Comparison of ENCODE assay signal across 8 cellular contexts in the genomic region with DNA sequence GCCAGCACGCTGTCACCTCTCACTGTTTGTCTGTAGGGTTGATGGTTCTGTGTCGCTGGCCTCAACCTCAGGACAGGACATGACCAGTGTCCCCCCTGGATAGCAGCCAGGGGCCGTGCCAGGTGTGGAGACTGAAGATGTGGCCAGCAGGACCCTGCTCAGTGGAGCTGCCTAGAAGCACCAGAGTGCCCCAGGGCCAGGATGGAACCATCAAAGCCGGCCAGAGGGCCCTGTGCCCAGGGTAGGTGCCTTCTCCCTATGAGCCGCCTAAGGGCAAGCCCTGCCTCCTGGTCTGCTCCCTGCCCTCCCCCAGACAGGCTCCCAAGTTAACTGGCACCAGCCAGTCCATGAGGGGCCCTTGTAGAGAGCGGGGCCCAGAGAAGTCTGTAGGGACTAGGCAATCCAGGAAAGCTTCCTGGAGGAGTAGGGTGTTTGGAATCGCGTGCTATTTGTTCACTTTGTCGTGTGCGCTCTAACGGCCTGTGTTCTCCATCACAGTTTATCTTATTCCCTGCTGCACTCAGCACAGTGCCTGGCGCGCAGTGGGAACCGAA. TPM values are rescaled to one million over a fixed set of nuclear protein-coding genes. Genes with fewer than 3 reads are reported as not detected.
DNase-seq lines count a peak whose midpoint lies in the region; ATAC-seq and TF ChIP-seq lines count a peak whose summit lies in the region.

No MANE protein-coding gene starts in this region.

- peaks cover 30% of the 10 kb centered on the region for H3F3A ChIP-seq in smooth muscle cell (ENCODE audit: low read depth)

- H3K36me3 ChIP-seq in H7 (replicated peaks; ENCODE audit: control insufficient read depth, insufficient read depth, low read length) (peaks cover 21% of the 10 kb centered on the region), WERI-Rb-1 (peaks cover 31% of the 10 kb centered on the region), left ventricle myocardium inferior (peaks cover 28% of the 10 kb centered on the region), smooth muscle cell (ENCODE audit: low read depth) (no peaks in the 10 kb centered on the region)

- H3K27me3 ChIP-seq in H7 (ENCODE audit: control insufficient read depth, insufficient read depth, low read length) (no peaks in the 10 kb centered on the region), WERI-Rb-1 (ENCODE audit: insufficient read depth, low read depth, severe bottlenecking) (no peaks in the 10 kb centered on the region), left ventricle myocardium inferior (ENCODE audit: low read depth) (no peaks in the 10 kb centered on the region), smooth muscle cell (ENCODE audit: low read depth) (no peaks in the 10 kb centered on the region)

- H3K27ac ChIP-seq in WERI-Rb-1 = peak overlapping the region; percentile 79
- peak overlapping the region; percentile 97 for H3K27ac ChIP-seq in left ventricle myocardium inferior (replicated peaks)
- no peak overlapping the region for H3K27ac ChIP-seq in smooth muscle cell (ENCODE audit: low read depth)

- H2AFZ ChIP-seq in smooth muscle cell (ENCODE audit: low read depth) = peak overlapping the region; percentile 67

- H3K9me3 ChIP-seq in WERI-Rb-1 (ENCODE audit: severe bottlenecking) = no peaks in the 10 kb centered on the region
- no peaks in the 10 kb centered on the region for H3K9me3 ChIP-seq in left ventricle myocardium inferior (replicated peaks)
- H3K9me3 ChIP-seq in smooth muscle cell (replicated peaks; ENCODE audit: low read depth) = no peaks in the 10 kb centered on the region

- DNase-seq in H7 = no peak
- no peak for DNase-seq in WERI-Rb-1
- DNase-seq in left ventricle myocardium inferior = no peak
- DNase-seq in smooth muscle cell (lab: John Stamatoyannopoulos, UW; ENCODE audit: unreplicated experiment) = no peak
- no peak for DNase-seq in cerebellar nuclear complex (lab: John Stamatoyannopoulos, UW)
- no peak for DNase-seq in DMS 273 treated with DMSO at 0.1 percent for 48 hours (lab: John Stamatoyannopoulos, UW)
- DNase-seq in DMS153 treated with DMSO at 0.1 percent for 48 hours (lab: John Stamatoyannopoulos, UW; ENCODE audit: unreplicated experiment) = no peak

- intact Hi-C loops in left ventricle myocardium inferior (cut with micrococcal nuclease) = no loop called here

- H3K4me1 ChIP-seq in left ventricle myocardium inferior (peaks cover 45% of the 10 kb centered on the region), smooth muscle cell (ENCODE audit: low read depth) (peaks cover 16% of the 10 kb centered on the region)

- no peak for TF ChIP-seq CTCF in WERI-Rb-1 (IDR thresholded peaks at IDR 0.05; ENCODE audit: low read depth, low read length)
- no peak for TF ChIP-seq CTCF in left ventricle myocardium inferior (IDR thresholded peaks at IDR 0.05; ENCODE audit: borderline replicate concordance)
- TF ChIP-seq CTCF in smooth muscle cell (IDR thresholded peaks at IDR 0.05; ENCODE audit: borderline replicate concordance, insufficient read depth, poor library complexity, severe bottlenecking) = no peak

- H3K79me2 ChIP-seq in smooth muscle cell (ENCODE audit: low read depth) = peaks cover 25% of the 10 kb centered on the region

- peak overlapping the region; percentile 96 for H3K4me3 ChIP-seq in H7 (ENCODE audit: insufficient read depth, low read depth, low read length)
- H3K4me3 ChIP-seq in WERI-Rb-1 (ENCODE audit: low read depth, low read length) = no peak overlapping the region
- peak overlapping the region; percentile 97 for H3K4me3 ChIP-seq in left ventricle myocardium inferior
- H3K4me3 ChIP-seq in smooth muscle cell = peak overlapping the region; percentile 86

- H3K9ac ChIP-seq in smooth muscle cell (ENCODE audit: low read depth) = no peak overlapping the region

- WGBS in smooth muscle cell (ENCODE audit: low lambda C conversion rate) = 63% methylated on average over 14 of the region's 14 CpGs

- ATAC-seq in HG02588 (IDR thresholded peaks at IDR 0.05; ENCODE audit: unreplicated experiment) = no peak

- H4K20me1 ChIP-seq in smooth muscle cell (ENCODE audit: low read depth) = peaks cover 30% of the 10 kb centered on the region

- H3K4me2 ChIP-seq in smooth muscle cell = peak overlapping the region; percentile 99

RNA-seq across cellular contexts. Expression of a gene that starts 0.5 kb away (rescaled TPM):
- total RNA-seq in H7 (2014; rRNA removed; shearing (Covaris generic)) = 305 and 403 TPM in 2 replicates
- total RNA-seq in left ventricle myocardium inferior (601 TPM), smooth muscle cell (125 and 176 TPM in 2 replicates)
- polyA plus RNA-seq in smooth muscle cell = 278 and 295 TPM in 2 replicates

RNA-seq across cellular contexts. Expression of a gene that starts 4.3 kb away (rescaled TPM):
- total RNA-seq in H7 (2014; rRNA removed; shearing (Covaris generic)) = 0.44 TPM in 1 of 2 replicates, not detected in the other
- 262 TPM for total RNA-seq in left ventricle myocardium inferior
- total RNA-seq in smooth muscle cell = not detected in 2 replicates
- 0.21 TPM in 1 of 2 replicates, not detected in the other for polyA plus RNA-seq in smooth muscle cell

RNA-seq across cellular contexts. Expression of a gene that starts 5.8 kb away (rescaled TPM):
- 4,719 and 5,018 TPM in 2 replicates for total RNA-seq in H7 (2014; rRNA removed; shearing (Covaris generic))
- total RNA-seq in left ventricle myocardium inferior (753 TPM), smooth muscle cell (2,263 and 2,576 TPM in 2 replicates)
- 2,041 and 2,061 TPM in 2 replicates for polyA plus RNA-seq in smooth muscle cell

RNA-seq across cellular contexts. Expression of a gene that starts 7.9 kb away (rescaled TPM):
- total RNA-seq in H7 (2014; rRNA removed; shearing (Covaris generic)) = not detected in 2 replicates
- total RNA-seq in left ventricle myocardium inferior = not detected
- total RNA-seq in smooth muscle cell = not detected in 2 replicates
- not detected in 2 replicates for polyA plus RNA-seq in smooth muscle cell

RNA-seq across cellular contexts. Expression of a gene that starts 13.1 kb away (rescaled TPM):
- total RNA-seq in H7 (2014; rRNA removed; shearing (Covaris generic)) = 91.7 and 104 TPM in 2 replicates
- 22.6 TPM for total RNA-seq in left ventricle myocardium inferior
- 25.8 and 28.5 TPM in 2 replicates for total RNA-seq in smooth muscle cell
- polyA plus RNA-seq in smooth muscle cell = 62.0 and 81.7 TPM in 2 replicates

Comparison
In these comparisons a context has a peak if more than half of its experiments do, and no peak if none do; other contexts are left out.
1. RNA of a gene that starts 4.3 kb away (total RNA-seq): 262 TPM in left ventricle myocardium inferior (single experiment); 0.44 TPM in H7 and not detected in smooth muscle cell; every median in the first group is over 100 times any median in the second.